Comparison of ENCODE assay signal across 8 cellular contexts in the genomic region with DNA sequence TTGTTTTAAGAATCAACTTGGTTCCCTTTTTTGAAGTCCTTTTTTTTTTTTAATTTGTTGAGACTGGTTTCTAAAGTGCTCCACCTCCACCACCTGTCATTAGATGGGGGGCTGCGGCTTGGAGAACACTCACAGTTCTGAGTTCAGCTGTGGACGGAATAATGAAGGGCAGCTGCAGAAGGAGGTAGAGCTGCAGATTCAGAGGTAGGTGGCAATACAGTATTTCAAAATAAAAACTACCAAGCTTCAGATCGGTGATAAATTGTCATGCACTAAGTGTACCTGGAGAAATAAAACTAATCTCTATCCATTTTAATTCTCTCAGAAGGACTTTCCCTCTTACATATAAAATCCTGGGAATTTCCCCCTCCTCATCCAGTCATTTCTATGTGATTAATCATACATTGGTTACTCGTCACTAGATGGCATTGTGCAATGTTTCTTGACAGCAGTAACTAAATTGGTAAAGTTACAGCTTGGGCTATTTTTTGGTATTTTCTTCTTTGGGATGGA.
DNase-seq lines count a peak whose midpoint lies in the region; ATAC-seq, FAIRE-seq and TF ChIP-seq lines count a peak whose summit lies in the region.

No MANE protein-coding gene starts in this region.

- H3K27ac ChIP-seq in ascending aorta = no peak overlapping the region

- DNase-seq in COLO829 (ENCODE audit: low spot score) = peak; percentile 62
- peak; percentile 83 for DNase-seq in RCC 7860 (ENCODE audit: low spot score)
- peak; percentile 24 to 38 for DNase-seq in erythroblast (lab: John Stamatoyannopoulos, UW)
- DNase-seq in pulmonary artery endothelial cell (ENCODE audit: low read depth, low spot score) = peak; percentile 8
- no peak for DNase-seq in mucosa of gallbladder (ENCODE audit: low spot score)
- no peak for DNase-seq in ascending aorta (ENCODE audit: low spot score in 2 of 2)

- no peaks in the 10 kb centered on the region for H3K27me3 ChIP-seq in ascending aorta

- H3K36me3 ChIP-seq in ascending aorta = no peaks in the 10 kb centered on the region

- no peak for TF ChIP-seq POLR2A in erythroblast (IDR thresholded peaks at IDR 0.05; ENCODE audit: low read length)

- no peak overlapping the region for H3K4me3 ChIP-seq in ascending aorta

- H3K9me3 ChIP-seq in ascending aorta = no peaks in the 10 kb centered on the region

- peaks cover 0 to 15% of the 10 kb centered on the region in 2 donors for H3K4me1 ChIP-seq in ascending aorta

- no peak for TF ChIP-seq CTCF in ascending aorta (IDR thresholded peaks at IDR 0.05)

- peak; percentile 87 for FAIRE-seq in RCC 7860 (lab: Jason Lieb, UNC)

- intact Hi-C loops in ascending aorta (cut with DNase I) = loop anchor here (2.0 to 5.0 kb wide), 3 partner anchors 44 to 491 kb away; a partner anchor contains a TSS

- ATAC-seq in GM19025 (IDR thresholded peaks at IDR 0.05; ENCODE audit: low read depth, unreplicated experiment) (peak; percentile 65), HG03135 (IDR thresholded peaks at IDR 0.05; ENCODE audit: unreplicated experiment) (peak; percentile 64)

Comparison
In these comparisons a context has a peak if more than half of its experiments do, and no peak if none do; other contexts are left out.
1. DNase-seq: peak in COLO829 (single experiment), RCC 7860 (single experiment), erythroblast (2 of 2) and pulmonary artery endothelial cell (single experiment); none in mucosa of gallbladder (single experiment) and ascending aorta (0 of 2).